Comparison of ENCODE assay signal across 8 cellular contexts in the genomic region with DNA sequence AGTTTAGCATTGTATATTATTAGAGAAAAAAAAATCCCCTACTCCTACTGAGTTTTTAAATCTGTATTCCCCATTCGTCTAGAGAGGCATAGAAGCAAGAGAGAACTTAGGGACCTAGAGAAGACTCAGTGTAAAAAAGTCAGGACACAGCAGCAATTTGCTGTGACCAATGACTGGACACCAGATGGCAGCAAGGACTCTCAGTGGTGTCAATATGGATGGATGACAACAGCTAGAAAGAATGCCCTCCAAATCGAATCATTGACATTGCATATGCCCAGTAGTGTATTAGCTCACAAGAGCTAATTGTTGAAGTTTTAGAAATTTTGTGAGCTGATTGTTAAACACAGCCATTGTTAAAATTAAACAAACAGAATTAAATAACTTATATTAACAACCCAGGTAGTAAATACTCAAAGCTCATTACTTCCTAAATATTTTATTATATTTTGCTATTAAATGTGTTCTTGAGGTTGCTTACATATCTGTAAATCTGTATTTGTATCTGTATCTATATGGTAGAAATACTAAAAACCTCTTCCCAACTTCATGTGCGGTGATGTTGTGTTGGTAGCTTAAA. TPM values are rescaled to one million over a fixed set of nuclear protein-coding genes. Genes with fewer than 3 reads are reported as not detected.
DNase-seq lines count a peak whose midpoint lies in the region; ATAC-seq and TF ChIP-seq lines count a peak whose summit lies in the region.

No MANE protein-coding gene starts in this region.

- peaks cover 4% of the 10 kb centered on the region for H3K27me3 Mint-ChIP-seq in activated CD4-positive, alpha-beta T cell treated with anti-CD3 and anti-CD28 coated beads, Interleukin-2, amount 10 ng/mL, durations not matched to agents 24 days and 14 days
- peaks cover 0 to 3% (median 0%) of the 10 kb centered on the region in 5 donors for H3K27me3 Mint-ChIP-seq in naive thymus-derived CD8-positive, alpha-beta T cell

- POLR2A ChIA-PET in naive thymus-derived CD8-positive, alpha-beta T cell (lab: Charles Lee): no interaction called here

- ATAC-seq in naive thymus-derived CD8-positive, alpha-beta T cell: peak in 1 of 2 donors; percentile 39
- no peak for ATAC-seq in HG03159 (IDR thresholded peaks at IDR 0.05; ENCODE audit: unreplicated experiment)

- intact Hi-C loops in activated CD4-positive, alpha-beta T cell treated with anti-CD3 and anti-CD28 coated beads, Interleukin-2, amount 10 ng/mL, durations not matched to agents 24 days and 14 days (cut with micrococcal nuclease): loop anchor here (10.0 kb wide), 1 partner anchor 517 kb away; no protein-coding TSS in a partner anchor

- no peak for TF ChIP-seq POLR2A in erythroblast (IDR thresholded peaks at IDR 0.05; ENCODE audit: low read length)

- H3K27ac Mint-ChIP-seq in activated CD4-positive, alpha-beta T cell treated with anti-CD3 and anti-CD28 coated beads, Interleukin-2, amount 10 ng/mL, durations not matched to agents 24 days and 14 days: no peak overlapping the region
- no peak overlapping the region for H3K27ac Mint-ChIP-seq in naive thymus-derived CD8-positive, alpha-beta T cell

- H3K36me3 Mint-ChIP-seq in activated CD4-positive, alpha-beta T cell treated with anti-CD3 and anti-CD28 coated beads, Interleukin-2, amount 10 ng/mL, durations not matched to agents 24 days and 14 days (ENCODE audit: low read depth): no peaks in the 10 kb centered on the region
- H3K36me3 Mint-ChIP-seq in naive thymus-derived CD8-positive, alpha-beta T cell: no peaks in the 10 kb centered on the region

- H3K4me1 Mint-ChIP-seq in activated CD4-positive, alpha-beta T cell treated with anti-CD3 and anti-CD28 coated beads, Interleukin-2, amount 10 ng/mL, durations not matched to agents 24 days and 14 days: peaks cover 4% of the 10 kb centered on the region
- H3K4me1 Mint-ChIP-seq in naive thymus-derived CD8-positive, alpha-beta T cell: peaks cover 0 to 4% (median 0%) of the 10 kb centered on the region in 4 donors

- no peak overlapping the region for H3K4me3 Mint-ChIP-seq in activated CD4-positive, alpha-beta T cell treated with anti-CD3 and anti-CD28 coated beads, Interleukin-2, amount 10 ng/mL, durations not matched to agents 24 days and 14 days
- H3K4me3 Mint-ChIP-seq in naive thymus-derived CD8-positive, alpha-beta T cell: no peak overlapping the region

- no peaks in the 10 kb centered on the region for H3K9me3 Mint-ChIP-seq in activated CD4-positive, alpha-beta T cell treated with anti-CD3 and anti-CD28 coated beads, Interleukin-2, amount 10 ng/mL, durations not matched to agents 24 days and 14 days
- no peaks in the 10 kb centered on the region for H3K9me3 Mint-ChIP-seq in naive thymus-derived CD8-positive, alpha-beta T cell

- peak; percentile 67 for DNase-seq in activated CD4-positive, alpha-beta T cell treated with anti-CD3 and anti-CD28 coated beads, Interleukin-2, amount 10 ng/mL, durations not matched to agents 24 days and 14 days
- no peak for DNase-seq in activated CD4-positive, alpha-beta T cell treated with anti-CD3 and anti-CD28 coated beads for 48 hours
- peak; percentile 58 for DNase-seq in M059J (ENCODE audit: low read depth)
- DNase-seq in SKM-1 (lab: John Stamatoyannopoulos, UW; ENCODE audit: unreplicated experiment): peak; percentile 64
- DNase-seq in erythroblast (lab: John Stamatoyannopoulos, UW): peak; percentile 43 to 56
- peak in 6 of 10 donors; percentile 6 to 67 (median 26) for DNase-seq in naive thymus-derived CD8-positive, alpha-beta T cell
- DNase-seq in stimulated activated CD4-positive, alpha-beta T cell treated with anti-CD3 and anti-CD28 coated beads, Interleukin-12 subunit alpha, Interleukin-12 subunit beta, amount 100 ng/mL, for 4 hours: no peak

RNA-seq across cellular contexts. Expression of a gene that starts 43.9 kb away (rescaled TPM):
- total RNA-seq in activated CD4-positive, alpha-beta T cell treated with anti-CD3 and anti-CD28 coated beads, Interleukin-2, amount 10 ng/mL, durations not matched to agents 24 days and 14 days: 0.05 TPM in 1 of 2 replicates, not detected in the other
- 0.10 and 0.37 TPM in 2 replicates for total RNA-seq in M059J (2014; rRNA removed; shearing (Covaris generic))
- 1 to 10 TPM; 3.7 to 3.9 TPM for total RNA-seq in naive thymus-derived CD8-positive, alpha-beta T cell
- polyA plus RNA-seq in naive thymus-derived CD8-positive, alpha-beta T cell: under 1 TPM in 1 of 3 donors, not detected in 2; 0.06 TPM

Comparison
In these comparisons a context has a peak if more than half of its experiments do, and no peak if none do; other contexts are left out.
1. DNase-seq: peak in activated CD4-positive, alpha-beta T cell treated with anti-CD3 and anti-CD28 coated beads, Interleukin-2, amount 10 ng/mL, durations not matched to agents 24 days and 14 days (single experiment), M059J (single experiment), SKM-1 (single experiment), erythroblast (2 of 2) and naive thymus-derived CD8-positive, alpha-beta T cell (6 of 10); none in activated CD4-positive, alpha-beta T cell treated with anti-CD3 and anti-CD28 coated beads for 48 hours (single experiment) and stimulated activated CD4-positive, alpha-beta T cell treated with anti-CD3 and anti-CD28 coated beads, Interleukin-12 subunit alpha, Interleukin-12 subunit beta, amount 100 ng/mL, for 4 hours (single experiment).